ENCODE assay signal across 1 cellular context in genomic region chr6:117156701-117157100, GRCh38.
TF ChIP-seq lines count a peak whose summit lies in the region.

No MANE protein-coding gene starts in this region.

TF ChIP-seq in H1, 55 proteins besides CTCF, POLR2A, EP300 and RAD21:
- TF ChIP-seq POU5F1 (IDR thresholded peaks at IDR 0.05; ENCODE audit: low read depth, low read length) (no peak), KDM1A (IDR thresholded peaks at IDR 0.05; ENCODE audit: borderline replicate concordance, low read length) (no peak), TCF12 (IDR thresholded peaks at IDR 0.05; ENCODE audit: low read depth, low read length) (no peak), SP1 (IDR thresholded peaks at IDR 0.05; ENCODE audit: low read depth, low read length) (no peak), CREB1 (IDR thresholded peaks at IDR 0.05) (no peak), NRF1 (IDR thresholded peaks at IDR 0.05; ENCODE audit: low read depth, low read length) (no peak), TEAD4 (IDR thresholded peaks at IDR 0.05; ENCODE audit: low read depth, low read length) (no peak), NANOG (IDR thresholded peaks at IDR 0.05; ENCODE audit: insufficient read depth, low read depth, low read length, poor library complexity, severe bottlenecking) (no peak), CEBPB (IDR thresholded peaks at IDR 0.05; ENCODE audit: low read depth, low read length) (no peak), SAP30 (IDR thresholded peaks at IDR 0.05; ENCODE audit: insufficient read depth, insufficient replicate concordance, low read length) (no peak), YY1 (IDR thresholded peaks at IDR 0.05; ENCODE audit: low read depth, low read length) (no peak), POLR2AphosphoS5 (IDR thresholded peaks at IDR 0.05; ENCODE audit: low read depth, low read length) (no peak), JUN (IDR thresholded peaks at IDR 0.05; ENCODE audit: low read depth, low read length) (no peak), TBP (IDR thresholded peaks at IDR 0.05; ENCODE audit: low read depth, low read length) (no peak)
